ENCODE assay signal across 21 cellular contexts in genomic region chr17:67868176-67868575, GRCh38.
"Had no signal": no experiment of that assay in that cellular context is flagged by ENCODE, and none has a peak within 500 bp of the region (broad histone marks: within the 10 kb centered on the region; RNA-seq: fewer than 3 reads in every experiment).

No MANE protein-coding gene starts in this region.

- H3K27ac Mint-ChIP-seq: endodermal cell; stimulated activated naive B cell treated with anti-CD40 and anti-IgM and Interleukin-4, amounts not matched to agents 10 μg/mL and 1 μg/mL and 100 μg/mL, for 72 hours had no signal

- H3K4me1 ChIP-seq: right atrium auricular region, testis had no signal

- DNase-seq: dermis blood vessel endothelial cell; endodermal cell; erythroblast; heart left ventricle; hypothalamus; islet precursor cell; mammary epithelial cell; naive thymus-derived CD4-positive, alpha-beta T cell; sigmoid colon; stimulated activated CD4-positive, alpha-beta T cell treated with anti-CD3 and anti-CD28 coated beads, Interleukin-2, amount 100 ng/mL, for 24 hours; stimulated activated CD4-positive, alpha-beta T cell treated with anti-CD3 and anti-CD28 coated beads, Interleukin-4, amount 100 ng/mL, for 4 hours; stimulated activated naive B cell treated with anti-CD40 and anti-IgM and Interleukin-4, amounts not matched to agents 10 μg/mL and 1 μg/mL and 100 μg/mL, for 72 hours; testis; upper lobe of right lung had no signal

- H3K27ac ChIP-seq: heart left ventricle, right atrium auricular region, sigmoid colon, skin epidermis, testis, tibial nerve, upper lobe of right lung, vagina had no signal

- H3K4me1 Mint-ChIP-seq: endodermal cell had no signal

- H3K9me3 ChIP-seq: heart left ventricle, right atrium auricular region, sigmoid colon, testis, tibial nerve, upper lobe of right lung, vagina had no signal

- H3K27me3 Mint-ChIP-seq: naive thymus-derived CD4-positive, alpha-beta T cell; stimulated activated naive B cell treated with anti-CD40 and anti-IgM and Interleukin-4, amounts not matched to agents 10 μg/mL and 1 μg/mL and 100 μg/mL, for 72 hours; stimulated activated naive CD8-positive, alpha-beta T cell treated with anti-CD3 and anti-CD28 coated beads, Interleukin-15, amount 100 ng/mL, for 72 hours had no signal

- H3K4me3 Mint-ChIP-seq: endodermal cell; neural crest cell; stimulated activated naive B cell treated with anti-CD40 and anti-IgM and Interleukin-4, amounts not matched to agents 10 μg/mL and 1 μg/mL and 100 μg/mL, for 72 hours had no signal

- H3K9me3 Mint-ChIP-seq: endodermal cell; naive thymus-derived CD4-positive, alpha-beta T cell; neural crest cell; stimulated activated naive B cell treated with anti-CD40 and anti-IgM and Interleukin-4, amounts not matched to agents 10 μg/mL and 1 μg/mL and 100 μg/mL, for 72 hours; stimulated activated naive CD8-positive, alpha-beta T cell treated with anti-CD3 and anti-CD28 coated beads, Interleukin-15, amount 100 ng/mL, for 72 hours had no signal

- H3K4me3 ChIP-seq: heart left ventricle, right atrium auricular region, sigmoid colon, skin epidermis, testis, tibial nerve, upper lobe of right lung, vagina had no signal

- ATAC-seq: heart left ventricle; left lobe of liver; stimulated activated naive B cell treated with anti-CD40 and anti-IgM and Interleukin-4, amounts not matched to agents 10 μg/mL and 1 μg/mL and 100 μg/mL, for 72 hours; upper lobe of right lung had no signal

- H3K27me3 ChIP-seq: heart left ventricle, right atrium auricular region, sigmoid colon, testis, tibial nerve, upper lobe of right lung, vagina had no signal
